In genomic region chr6:45454008-45454911, GRCh38 we compare ENCODE assay signal across 9 cellular contexts.
DNase-seq lines count a peak whose midpoint lies in the region; ATAC-seq and TF ChIP-seq lines count a peak whose summit lies in the region.
"Had no signal": no experiment of that assay in that cellular context is flagged by ENCODE, and none has a peak within 500 bp of the region (broad histone marks: within the 10 kb centered on the region; RNA-seq: fewer than 3 reads in every experiment).

No MANE protein-coding gene starts in this region.

- no peak overlapping the region for H3K23ac ChIP-seq in mesenchymal stem cell (ENCODE audit: low read length in 2 of 2)

- H3K4me3 Mint-ChIP-seq in activated CD4-positive, alpha-beta T cell treated with anti-CD3 and anti-CD28 coated beads for 36 hours: no peak overlapping the region

- H3K27me3 ChIP-seq in BJ (ENCODE audit: control insufficient read depth, insufficient read depth, low read length) (no peaks in the 10 kb centered on the region), mesenchymal stem cell (ENCODE audit: control insufficient read depth in 1 of 2, insufficient read depth in 1 of 2, low read length in 2 of 2) (no peaks in the 10 kb centered on the region)

- TF ChIP-seq CTCF in BJ (IDR thresholded peaks at IDR 0.05; ENCODE audit: insufficient read depth, low read depth, low read length) (no peak), astrocyte of the cerebellum (IDR thresholded peaks at IDR 0.05; ENCODE audit: low read depth, low read length, missing control alignments) (no peak)

- H3K36me3 ChIP-seq in BJ (ENCODE audit: control insufficient read depth, insufficient read depth, low read length) (no peaks in the 10 kb centered on the region), mesenchymal stem cell (ENCODE audit: control insufficient read depth in 1 of 2, insufficient read depth in 2 of 2, low read depth in 1 of 2, low read length in 2 of 2) (peaks cover 0 to 12% of the 10 kb centered on the region in 2 experiments)

- POLR2A ChIA-PET in BJ (lab: Charles Lee): interaction anchor here (0.6 to 0.7 kb wide), 2 partner anchors 100 to 202 kb away, joined by 3 read pairs; no protein-coding TSS in a partner anchor
- POLR2A ChIA-PET in activated CD4-positive, alpha-beta T cell treated with anti-CD3 and anti-CD28 coated beads for 36 hours (lab: Charles Lee): interaction anchor here (0.8 kb wide), 1 partner anchor 9 kb away, joined by 3 read pairs; no protein-coding TSS in a partner anchor

- H3K36me3 Mint-ChIP-seq in activated CD4-positive, alpha-beta T cell treated with anti-CD3 and anti-CD28 coated beads for 36 hours (ENCODE audit: low read depth): peaks cover 29% of the 10 kb centered on the region

- H3K27ac ChIP-seq in mesenchymal stem cell (ENCODE audit: low read length, poor library complexity, severe bottlenecking): peak overlapping the region; percentile 42

- H3K4ac ChIP-seq in mesenchymal stem cell (ENCODE audit: low read depth in 1 of 2, low read length in 2 of 2): peak overlapping the region in 1 of 2 experiments; percentile 24

- in situ Hi-C loops in astrocyte of the cerebellum (cut with HindIII; ENCODE audit: low sequenced_read_pairs): no loop called here

- H2AK5ac ChIP-seq in mesenchymal stem cell (ENCODE audit: low read length, severe bottlenecking): no peak overlapping the region

- ATAC-seq in activated CD4-positive, alpha-beta T cell treated with anti-CD3 and anti-CD28 coated beads for 36 hours: no peak

- H3K9me3 Mint-ChIP-seq in activated CD4-positive, alpha-beta T cell treated with anti-CD3 and anti-CD28 coated beads for 36 hours (ENCODE audit: low read depth): peaks cover 2% of the 10 kb centered on the region

- H3K4me1 ChIP-seq in mesenchymal stem cell (ENCODE audit: control insufficient read depth, insufficient read depth, low read depth, low read length): peaks cover 2% of the 10 kb centered on the region

- H3K9ac ChIP-seq in mesenchymal stem cell (ENCODE audit: low read length): no peak overlapping the region

- no peaks in the 10 kb centered on the region for H3K27me3 Mint-ChIP-seq in activated CD4-positive, alpha-beta T cell treated with anti-CD3 and anti-CD28 coated beads for 36 hours

- H3K4me3 ChIP-seq in BJ (ENCODE audit: low read depth, low read length) (no peak overlapping the region), astrocyte of the cerebellum (ENCODE audit: low read depth, low read length) (no peak overlapping the region), mesenchymal stem cell (ENCODE audit: insufficient read depth in 1 of 2, low read depth in 1 of 2, low read length in 2 of 2) (no peak overlapping the region)

- H4K8ac ChIP-seq in mesenchymal stem cell (ENCODE audit: low read length): no peak overlapping the region

- H4K91ac ChIP-seq in mesenchymal stem cell (ENCODE audit: low read length): no peak overlapping the region

- no peak overlapping the region for H3K27ac Mint-ChIP-seq in activated CD4-positive, alpha-beta T cell treated with anti-CD3 and anti-CD28 coated beads for 36 hours

- no peak overlapping the region for H3K4me2 ChIP-seq in mesenchymal stem cell (ENCODE audit: low read length, poor library complexity, severe bottlenecking)

- WGBS in mesenchymal stem cell: 0% methylated on average over 4 of the region's 4 CpGs

- H3K9me3 ChIP-seq in mesenchymal stem cell (ENCODE audit: control insufficient read depth, low read length): no peaks in the 10 kb centered on the region

- H3K4me1 Mint-ChIP-seq in activated CD4-positive, alpha-beta T cell treated with anti-CD3 and anti-CD28 coated beads for 36 hours: peaks cover 45% of the 10 kb centered on the region

- no peak overlapping the region for H2AFZ ChIP-seq in mesenchymal stem cell (ENCODE audit: low read depth, low read length)

- peak overlapping the region; percentile 29 for H2BK120ac ChIP-seq in mesenchymal stem cell (ENCODE audit: low read depth, low read length)

- H2BK15ac ChIP-seq in mesenchymal stem cell (ENCODE audit: low read depth, poor library complexity, severe bottlenecking): no peak overlapping the region

- no peak overlapping the region for H2BK12ac ChIP-seq in mesenchymal stem cell (ENCODE audit: low read length in 2 of 2)

- peak overlapping the region; percentile 26 to 37 for H3K18ac ChIP-seq in mesenchymal stem cell (ENCODE audit: low read depth in 1 of 2, low read length in 2 of 2)

- CTCF ChIA-PET in BJ (lab: Yijun Ruan, JAX): interaction anchor here (0.6 kb wide), 1 partner anchor 20 kb away, joined by 8 read pairs; no protein-coding TSS in a partner anchor
- CTCF ChIA-PET in activated CD4-positive, alpha-beta T cell treated with anti-CD3 and anti-CD28 coated beads for 36 hours (lab: Charles Lee): interaction anchor here (0.6 to 0.8 kb wide), 2 partner anchors 10 to 817 kb away, joined by 3 to 4 read pairs; no protein-coding TSS in a partner anchor

- no peak overlapping the region for H2BK5ac ChIP-seq in mesenchymal stem cell (ENCODE audit: low read depth, low read length, poor library complexity, severe bottlenecking)

- DNase-seq in BJ (ENCODE audit: low read depth) (peak; percentile 74), HT-29 (ENCODE audit: low spot score) (peak; percentile 68), astrocyte of the cerebellum (ENCODE audit: low read depth) (peak; percentile 40), mesenchymal stem cell (peak; percentile 95), occipital lobe (lab: John Stamatoyannopoulos, UW) (no peak), NCI-H2107 treated with DMSO at 0.1 percent for 48 hours (lab: John Stamatoyannopoulos, UW; ENCODE audit: unreplicated experiment) (no peak), AML-193 (lab: John Stamatoyannopoulos, UW) (no peak)
- no peak for DNase-seq in activated CD4-positive, alpha-beta T cell treated with anti-CD3 and anti-CD28 coated beads for 36 hours
- DNase-seq: stimulated activated CD4-positive, alpha-beta T cell treated with anti-CD3 and anti-CD28 coated beads, Interleukin-12 subunit alpha, Interleukin-12 subunit beta, amount 100 ng/mL, for 4 hours had no signal

- peaks cover 5% of the 10 kb centered on the region for H3K79me1 ChIP-seq in mesenchymal stem cell (replicated peaks; ENCODE audit: low read length, poor library complexity, severe bottlenecking)

- intact Hi-C loops in activated CD4-positive, alpha-beta T cell treated with anti-CD3 and anti-CD28 coated beads for 36 hours (cut with DNase I, micrococcal nuclease): no loop called here

- no peak overlapping the region for H3K14ac ChIP-seq in mesenchymal stem cell (ENCODE audit: low read length in 2 of 2)

Comparison
In these comparisons a context has a peak if more than half of its experiments do, and no peak if none do; other contexts are left out.
1. DNase-seq: peak in BJ (single experiment), HT-29 (single experiment), astrocyte of the cerebellum (single experiment) and mesenchymal stem cell (single experiment); none in occipital lobe (single experiment), NCI-H2107 treated with DMSO at 0.1 percent for 48 hours (single experiment), AML-193 (0 of 2) and activated CD4-positive, alpha-beta T cell treated with anti-CD3 and anti-CD28 coated beads for 36 hours (single experiment).